28 cellular contexts compared by ENCODE assay signal in the genomic region with DNA sequence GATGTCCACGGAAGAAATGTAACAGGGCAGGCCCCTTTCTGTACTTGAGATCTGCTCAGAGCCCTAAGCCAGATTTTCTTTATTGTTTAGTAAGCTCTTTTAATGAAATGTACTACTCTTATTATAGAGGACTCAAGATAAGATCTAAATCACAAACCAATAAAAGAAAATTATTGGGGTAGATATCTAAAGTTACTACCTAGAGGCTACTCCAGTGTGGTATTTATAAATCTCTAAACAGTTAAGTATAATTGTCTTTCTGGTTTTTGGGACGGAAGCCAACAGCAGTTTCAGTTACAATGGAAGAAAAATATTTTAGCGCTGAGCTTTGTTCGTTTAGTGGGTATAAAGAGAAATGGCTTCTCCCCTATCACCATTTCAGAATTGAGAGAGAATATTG.
"Had no signal": no experiment of that assay in that cellular context is flagged by ENCODE, and none has a peak within 500 bp of the region (broad histone marks: within the 10 kb centered on the region; RNA-seq: fewer than 3 reads in every experiment).

No MANE protein-coding gene starts in this region.

- ATAC-seq: activated CD4-positive, alpha-beta T cell treated with anti-CD3 and anti-CD28 coated beads for 36 hours; esophagus mucosa; gastroesophageal sphincter; left colon; WTC11 had no signal

- H3K4me1 Mint-ChIP-seq: activated CD4-positive, alpha-beta T cell treated with anti-CD3 and anti-CD28 coated beads for 36 hours; memory B cell; WTC11 had no signal

- H3K27me3 Mint-ChIP-seq: memory B cell had no signal

- H3K4me3 ChIP-seq: adrenal gland, gastroesophageal sphincter, smooth muscle cell, testis had no signal

- H3K27ac ChIP-seq: adrenal gland, gastroesophageal sphincter, parathyroid adenoma, testis had no signal

- H3K36me3 Mint-ChIP-seq: activated naive CD8-positive, alpha-beta T cell; memory B cell; WTC11 had no signal

- DNase-seq: activated CD4-positive, alpha-beta T cell treated with anti-CD3 and anti-CD28 coated beads for 36 hours; activated CD4-positive, alpha-beta T cell treated with anti-CD3 and anti-CD28 coated beads, Interleukin-2, amount 50 U/mL, for 4 hours; activated CD8-positive, alpha-beta memory T cell treated with anti-CD3 and anti-CD28 coated beads for 24 hours; activated CD8-positive, alpha-beta memory T cell treated with anti-CD3 and anti-CD28 coated beads, Interleukin-2, amount 50 U/mL, for 4 hours; activated naive CD4-positive, alpha-beta T cell; activated T-cell treated with anti-CD3 and anti-CD28 coated beads, Interleukin-2, amount 50 U/mL, for 24 hours; adrenal gland; central memory CD4-positive, alpha-beta T cell; dermis blood vessel endothelial cell; effector memory CD4-positive, alpha-beta T cell; head of caudate nucleus; islet precursor cell; left colon; nucleus accumbens; stimulated activated CD4-positive, alpha-beta T cell treated with anti-CD3 and anti-CD28 coated beads, Interleukin-15, amount 100 ng/mL, for 24 hours; stimulated activated CD8-positive, alpha-beta memory T cell treated with anti-CD3 and anti-CD28 coated beads, Interleukin-4, amount 100 ng/mL, for 48 hours; stimulated activated naive CD4-positive, alpha-beta T cell; T-helper 9 cell; testis; trophoblast cell had no signal

- H3K4me1 ChIP-seq: adrenal gland, parathyroid adenoma, testis had no signal

- H3K4me3 Mint-ChIP-seq: activated CD4-positive, alpha-beta T cell treated with anti-CD3 and anti-CD28 coated beads for 36 hours; activated naive CD8-positive, alpha-beta T cell; activated T-cell treated with anti-CD3 and anti-CD28 coated beads, Interleukin-2, amount 50 U/mL, for 24 hours; memory B cell; WTC11 had no signal

- H3K36me3 ChIP-seq: adrenal gland had no signal

- H3K9me3 Mint-ChIP-seq: activated T-cell treated with anti-CD3 and anti-CD28 coated beads, Interleukin-2, amount 50 U/mL, for 24 hours; activated T-helper 2 cell treated with anti-CD3 and anti-CD28 coated beads, Interferon-gamma antibody, Interleukin-2, Interleukin-4, amounts not matched to agents 10 μg/mL and 5 μg/mL and 100 μg/mL, durations not matched to agents 14 hours and 24 hours and 36 hours; memory B cell; WTC11 had no signal

- H3K27ac Mint-ChIP-seq: activated CD4-positive, alpha-beta T cell treated with anti-CD3 and anti-CD28 coated beads for 36 hours; activated naive CD8-positive, alpha-beta T cell; activated T-cell treated with anti-CD3 and anti-CD28 coated beads, Interleukin-2, amount 50 U/mL, for 24 hours; activated T-helper 2 cell treated with anti-CD3 and anti-CD28 coated beads, Interferon-gamma antibody, Interleukin-2, Interleukin-4, amounts not matched to agents 10 μg/mL and 5 μg/mL and 100 μg/mL, durations not matched to agents 14 hours and 24 hours and 36 hours; memory B cell; WTC11 had no signal

- H3K9me3 ChIP-seq: adrenal gland, gastroesophageal sphincter, testis had no signal
